ENCODE assay signal across 8 cellular contexts in genomic region chr10:102114861-102115618, GRCh38. TPM values are rescaled to one million over a fixed set of nuclear protein-coding genes. Genes with fewer than 3 reads are reported as not detected.
A peak's percentile ranks its signal among the peaks of the same experiment; 100 is the strongest.
DNase-seq lines count a peak whose midpoint lies in the region; TF ChIP-seq lines count a peak whose summit lies in the region.

No MANE protein-coding gene starts in this region.

- H2BK5ac ChIP-seq in H9 (ENCODE audit: insufficient read length, low read length), result no peak overlapping the region

- no peak overlapping the region for H2AK5ac ChIP-seq in H9 (ENCODE audit: insufficient read length, low read length)

- H3K79me1 ChIP-seq in H9 (ENCODE audit: insufficient read depth, low read depth, low read length, poor library complexity, severe bottlenecking), result peaks cover 8% of the 10 kb centered on the region

- H3K36me3 Mint-ChIP-seq in H9 (ENCODE audit: insufficient read depth in 1 of 3, low read depth in 3 of 3), result peaks cover 14 to 22% (median 20%) of the 10 kb centered on the region in 3 experiments

- no peaks in the 10 kb centered on the region for H3K27me3 Mint-ChIP-seq in H9 (ENCODE audit: low read depth)

- no peak overlapping the region; the same call in 1 of the 2 replicates for H3K14ac ChIP-seq in H9 (ENCODE audit: insufficient read depth, low read length)

- peak in 1 of 2 donors; percentile 85 for TF ChIP-seq POLR2A in adrenal gland (IDR thresholded peaks at IDR 0.05)

- H3K27me3 ChIP-seq in H9 (ENCODE audit: insufficient read depth, low read length) (no peaks in the 10 kb centered on the region), adrenal gland (no peaks in the 10 kb centered on the region), left ventricle myocardium inferior (ENCODE audit: low read depth) (no peaks in the 10 kb centered on the region)

- no peak overlapping the region for H2AFZ ChIP-seq in H9 (ENCODE audit: low read length)

- peak overlapping the region; percentile 25 for H3K4me2 ChIP-seq in H9 (ENCODE audit: insufficient read depth, insufficient read length, low read length)

- DNase-seq in GF-D8 (lab: John Stamatoyannopoulos, UW), result peak; percentile 39
- DNase-seq in H9, result peak; percentile 94
- peak; percentile 80 for DNase-seq in MV-4-11 (lab: John Stamatoyannopoulos, UW)
- peak; percentile 80 for DNase-seq in T follicular helper cell (ENCODE audit: low read depth)
- peak; percentile 88 to 94 (median 92) for DNase-seq in adrenal gland
- DNase-seq in left ventricle myocardium inferior, result peak; percentile 92
- peak; percentile 96 for DNase-seq in posterior vena cava (ENCODE audit: low spot score)
- peak; percentile 94 for DNase-seq in ureter (ENCODE audit: low spot score)

- no peak overlapping the region for H4K5ac ChIP-seq in H9 (ENCODE audit: insufficient read length, low read depth, low read length)

- peaks cover 32% of the 10 kb centered on the region; the same call in 1 of the 2 replicates for H3K79me2 ChIP-seq in H9 (ENCODE audit: insufficient read depth, low read length)

- H3K9me3 ChIP-seq in H9 (ENCODE audit: control insufficient read depth, low read depth, low read length) (no peaks in the 10 kb centered on the region), adrenal gland (replicated peaks in 1 of 3) (no peaks in the 10 kb centered on the region), left ventricle myocardium inferior (replicated peaks) (no peaks in the 10 kb centered on the region)

- H4K91ac ChIP-seq in H9 (ENCODE audit: insufficient read length, low read depth, low read length), result no peak overlapping the region

- H2BK20ac ChIP-seq in H9 (ENCODE audit: low read depth, low read length, poor library complexity, severe bottlenecking), result no peak overlapping the region

- H3K4me1 Mint-ChIP-seq in H9, result peaks cover 61 to 66% of the 10 kb centered on the region in 2 experiments

- no peak overlapping the region for H4K8ac ChIP-seq in H9 (replicated peaks; ENCODE audit: insufficient read length, low read depth, low read length)

- no peak overlapping the region for H2BK120ac ChIP-seq in H9 (ENCODE audit: low read depth, low read length, poor library complexity, severe bottlenecking)

- H3K56ac ChIP-seq in H9 (ENCODE audit: insufficient read length, low read depth, low read length), result no peak overlapping the region

- H3K4me1 ChIP-seq in H9 (ENCODE audit: insufficient read depth, low read length) (peaks cover 19% of the 10 kb centered on the region), adrenal gland (replicated peaks in 1 of 2) (peaks cover 54 to 65% of the 10 kb centered on the region in 2 donors), left ventricle myocardium inferior (peaks cover 83% of the 10 kb centered on the region)

- TF ChIP-seq CTCF in H9 (conservative IDR thresholded peaks at IDR 0.05) (no peak), adrenal gland (IDR thresholded peaks at IDR 0.05) (no peak), left ventricle myocardium inferior (IDR thresholded peaks at IDR 0.05; ENCODE audit: borderline replicate concordance) (no peak)

- H3K4ac ChIP-seq in H9 (ENCODE audit: low read depth, low read length), result no peak overlapping the region

- H3K27ac Mint-ChIP-seq in H9, result peak overlapping the region; percentile 88 to 97 (median 94)

- no CpG with 5 or more reads among the region's 23 CpGs for WGBS in H9 (ENCODE audit: extremely low coverage, insufficient read length, low lambda C conversion rate)
- WGBS in adrenal gland, 4 donors, result 0 to 1% (median 1%) methylated on average over 14 to 23 of the region's 23 CpGs

- H3K23me2 ChIP-seq in H9 (ENCODE audit: insufficient read length, low read depth, low read length, poor library complexity, severe bottlenecking), result peaks cover 21% of the 10 kb centered on the region

- peak overlapping the region; percentile 85 to 91 for H3K4me3 Mint-ChIP-seq in H9

- H3K4me3 ChIP-seq in adrenal gland (peak overlapping the region in 3 of 4 donors; percentile 20 to 79 (median 67)), left ventricle myocardium inferior (peak overlapping the region; percentile 81)

- no peaks in the 10 kb centered on the region for H3K9me3 Mint-ChIP-seq in H9

- peak overlapping the region; percentile 21 for H3K9ac ChIP-seq in H9 (ENCODE audit: extremely low read depth, insufficient read length, low read length)

- H3K27ac ChIP-seq in H9 (ENCODE audit: insufficient read length, low read depth, low read length), result no peak overlapping the region
- H3K27ac ChIP-seq in adrenal gland, result peak overlapping the region in 4 of 5 donors; percentile 74 to 99 (median 86)
- peak overlapping the region; percentile 97 for H3K27ac ChIP-seq in left ventricle myocardium inferior (replicated peaks)

- no peak overlapping the region for H2BK12ac ChIP-seq in H9 (ENCODE audit: insufficient read length, low read depth, low read length)

- intact Hi-C loops in adrenal gland (cut with DNase I) (no loop called here), left ventricle myocardium inferior (cut with micrococcal nuclease) (no loop called here), posterior vena cava (cut with DNase I) (no loop called here)

- H2BK15ac ChIP-seq in H9 (ENCODE audit: low read depth, low read length), result no peak overlapping the region

- H3K18ac ChIP-seq in H9 (ENCODE audit: insufficient read length, low read depth, low read length), result no peak overlapping the region

- H4K20me1 ChIP-seq in H9 (ENCODE audit: control insufficient read depth, insufficient read depth, insufficient read length), result peaks cover 3% of the 10 kb centered on the region

- no peak overlapping the region for H3T11ph ChIP-seq in H9 (ENCODE audit: low read length)

- H3K36me3 ChIP-seq in adrenal gland (replicated peaks in 1 of 2), result peaks cover 0 to 18% of the 10 kb centered on the region in 2 donors
- peaks cover 18% of the 10 kb centered on the region for H3K36me3 ChIP-seq in left ventricle myocardium inferior

- H3K23ac ChIP-seq in H9 (ENCODE audit: insufficient read length, low read depth, low read length), result no peak overlapping the region

RNA-seq across cellular contexts. Expression of gene LDB1, which starts 5.1 kb away (rescaled TPM):
- 79.2 and 80.5 TPM in 2 replicates for total RNA-seq in H9 (2021)
- total RNA-seq in adrenal gland, result 10 to 100 TPM; 24.1 to 68.0 (median 55.2) TPM
- 10 to 100 TPM; 24.7 to 76.9 (median 24.8) TPM for polyA plus RNA-seq in adrenal gland
- total RNA-seq in left ventricle myocardium inferior, result 52.2 TPM
- total RNA-seq in posterior vena cava, result 10 to 100 TPM; 28.9 to 32.7 TPM
- total RNA-seq in ureter, result 82.4 TPM

RNA-seq across cellular contexts. Expression of gene PPRC1, which starts 17.8 kb away (rescaled TPM):
- total RNA-seq in H9 (2021) (111 and 121 TPM in 2 replicates), adrenal gland (10 to 100 TPM; 11.1 to 39.9 (median 20.0) TPM), left ventricle myocardium inferior (12.1 TPM), posterior vena cava (10 to 100 TPM; 21.7 to 32.8 TPM), ureter (59.4 TPM)
- 10 to 100 TPM; 24.7 to 35.8 (median 35.2) TPM for polyA plus RNA-seq in adrenal gland

RNA-seq across cellular contexts. Expression of gene NOLC1, which starts 37.1 kb away (rescaled TPM):
- total RNA-seq in H9 (2021) (168 and 171 TPM in 2 replicates), adrenal gland (10 to 100 TPM; 26.2 to 59.4 (median 32.8) TPM), left ventricle myocardium inferior (28.3 TPM), posterior vena cava (10 to 100 TPM; 32.6 to 38.6 TPM), ureter (92.1 TPM)
- 100 to 1,000 TPM in 1 of 3 donors, 10 to 100 TPM in 2; 18.6 to 111 (median 21.6) TPM for polyA plus RNA-seq in adrenal gland

RNA-seq across cellular contexts. Expression of gene HPS6, which starts 49.9 kb away (rescaled TPM):
- total RNA-seq in H9 (2021) (18.4 and 18.7 TPM in 2 replicates), adrenal gland (10 to 100 TPM; 20.1 to 46.0 (median 27.3) TPM), left ventricle myocardium inferior (9.3 TPM), posterior vena cava (10 to 100 TPM; 11.6 to 13.7 TPM), ureter (16.0 TPM)
- polyA plus RNA-seq in adrenal gland, result 10 to 100 TPM in 1 of 3 donors, 1 to 10 TPM in 2; 4.5 to 13.0 (median 9.5) TPM

RNA-seq across cellular contexts. Expression of gene ARMH3, which starts 59.1 kb away (rescaled TPM):
- total RNA-seq in H9 (2021) (18.5 and 20.4 TPM in 2 replicates), adrenal gland (10 to 100 TPM; 13.9 to 29.7 (median 22.1) TPM), left ventricle myocardium inferior (58.9 TPM), posterior vena cava (10 to 100 TPM; 19.6 to 22.3 TPM), ureter (26.5 TPM)
- 10 to 100 TPM; 13.9 to 23.1 (median 16.7) TPM for polyA plus RNA-seq in adrenal gland

Comparison
In these comparisons a context has a peak if more than half of its experiments do, and no peak if none do; other contexts are left out.
1. DNase-seq: peak in every context shown above with its lines; median percentile 96 in posterior vena cava; 94 in H9; 94 in ureter; 92 in adrenal gland; 92 in left ventricle myocardium inferior; 80 in MV-4-11; 80 in T follicular helper cell; 39 in GF-D8.